In genomic region chr13:91537376-91537775, GRCh38 we compare ENCODE assay signal across 32 cellular contexts.
"Had no signal": no experiment of that assay in that cellular context is flagged by ENCODE, and none has a peak within 500 bp of the region (broad histone marks: within the 10 kb centered on the region; RNA-seq: fewer than 3 reads in every experiment).

No MANE protein-coding gene starts in this region.

- ATAC-seq: activated naive CD4-positive, alpha-beta T cell treated with anti-CD3 and anti-CD28 coated beads, Interleukin-2, amount 50 U/mL, for 72 hours; activated naive CD8-positive, alpha-beta T cell treated with anti-CD3 and anti-CD28 coated beads, Interleukin-2, amount 50 U/mL, for 24 hours; activated T-cell treated with anti-CD3 and anti-CD28 coated beads, Interleukin-2, amount 50 U/mL, for 4 hours; activated T-cell treated with anti-CD3 and anti-CD28 coated beads, Interleukin-2, amount 50 U/mL, for 72 hours; activated T-helper 17 cell treated with anti-CD3 and anti-CD28 coated beads, Interleukin-2, amount 50 U/mL, for 72 hours; body of pancreas had no signal

- DNase-seq: activated effector memory CD4-positive, alpha-beta T cell treated with anti-CD3 and anti-CD28 coated beads, Interleukin-2, amount 50 U/mL, for 16 hours; activated effector memory CD4-positive, alpha-beta T cell treated with Interleukin-2 at 50 U/mL for 16 hours; activated gamma-delta T cell; activated gamma-delta T cell treated with Interleukin-2 at 50 U/mL for 16 hours; activated naive CD4-positive, alpha-beta T cell; activated naive CD4-positive, alpha-beta T cell treated with anti-CD3 and anti-CD28 coated beads for 36 hours; activated naive CD4-positive, alpha-beta T cell treated with anti-CD3 and anti-CD28 coated beads, Interleukin-2, amount 10 ng/mL, durations not matched to agents 7 days and 5 days; activated naive CD4-positive, alpha-beta T cell treated with anti-CD3 and anti-CD28 coated beads, Interleukin-2, amount 50 U/mL, for 16 hours; activated naive CD4-positive, alpha-beta T cell treated with Interleukin-2 at 50 U/mL for 16 hours; activated naive CD8-positive, alpha-beta T cell treated with anti-CD3 and anti-CD28 coated beads for 36 hours; activated naive CD8-positive, alpha-beta T cell treated with anti-CD3 and anti-CD28 coated beads, Interleukin-2, amount 10 ng/mL, durations not matched to agents 7 days and 5 days; activated naive CD8-positive, alpha-beta T cell treated with anti-CD3 and anti-CD28 coated beads, Interleukin-2, amount 50 U/mL, for 24 hours; activated T-cell treated with anti-CD3 and anti-CD28 coated beads, Interleukin-2, amount 50 U/mL, for 4 hours; activated T-cell treated with anti-CD3 and anti-CD28 coated beads, Interleukin-2, amount 50 U/mL, for 48 hours; activated T-cell treated with anti-CD3 and anti-CD28 coated beads, Interleukin-2, amount 50 U/mL, for 72 hours; adrenal gland; amniotic stem cell; amygdala; anterior cingulate cortex; aorta; body of pancreas; brain microvascular endothelial cell; caudate nucleus; central memory CD4-positive, alpha-beta T cell; cerebellar nuclear complex had no signal

- FAIRE-seq: astrocyte, bronchial epithelial cell had no signal

- H3K4me3 ChIP-seq: adrenal gland, ascending aorta, body of pancreas, breast epithelium, cardiac muscle cell had no signal

- H3K36me3 ChIP-seq: adrenal gland, ascending aorta, brain microvascular endothelial cell, breast epithelium, cardiac muscle cell had no signal

- H3K9me3 ChIP-seq: adrenal gland, ascending aorta, body of pancreas, breast epithelium had no signal

- H3K27ac ChIP-seq: adrenal gland, ascending aorta, body of pancreas, brain microvascular endothelial cell, breast epithelium, cardiac muscle cell had no signal

- H3K27me3 ChIP-seq: adrenal gland, ascending aorta, body of pancreas, brain microvascular endothelial cell, breast epithelium, cardiac muscle cell had no signal

- H3K4me1 ChIP-seq: adrenal gland, ascending aorta, body of pancreas, breast epithelium had no signal
